Comparison of ENCODE assay signal across 24 cellular contexts in genomic region chr14:76690502-76691105, GRCh38.
"Had no signal": no experiment of that assay in that cellular context is flagged by ENCODE, and none has a peak within 500 bp of the region (broad histone marks: within the 10 kb centered on the region; RNA-seq: fewer than 3 reads in every experiment).

No MANE protein-coding gene starts in this region.

- H3K27ac ChIP-seq: dorsolateral prefrontal cortex, epithelial cell of prostate, esophagus squamous epithelium, heart right ventricle, left lung, neutrophil, prostate gland, sigmoid colon, thoracic aorta, tibial nerve had no signal

- H3K27ac Mint-ChIP-seq: naive thymus-derived CD8-positive, alpha-beta T cell; nephron progenitor cell; stimulated activated effector memory CD8-positive, alpha-beta T cell treated with anti-CD3 and anti-CD28 coated beads, Interleukin-12 subunit alpha, Interleukin-12 subunit beta, amount 100 ng/mL, for 72 hours had no signal

- H3K36me3 ChIP-seq: esophagus squamous epithelium, heart right ventricle, left lung, neutrophil, prostate gland, sigmoid colon, thoracic aorta, tibial nerve had no signal

- H3K4me3 Mint-ChIP-seq: naive thymus-derived CD8-positive, alpha-beta T cell; nephron progenitor cell; stimulated activated effector memory CD8-positive, alpha-beta T cell treated with anti-CD3 and anti-CD28 coated beads, Interleukin-12 subunit alpha, Interleukin-12 subunit beta, amount 100 ng/mL, for 72 hours had no signal

- H3K4me1 Mint-ChIP-seq: naive thymus-derived CD8-positive, alpha-beta T cell; stimulated activated effector memory CD8-positive, alpha-beta T cell treated with anti-CD3 and anti-CD28 coated beads, Interleukin-12 subunit alpha, Interleukin-12 subunit beta, amount 100 ng/mL, for 72 hours had no signal

- ATAC-seq: heart right ventricle; left cardiac atrium; left lung; naive thymus-derived CD8-positive, alpha-beta T cell; right cardiac atrium; stimulated activated effector memory CD8-positive, alpha-beta T cell treated with anti-CD3 and anti-CD28 coated beads, Interleukin-12 subunit alpha, Interleukin-12 subunit beta, amount 100 ng/mL, for 72 hours; stimulated activated naive CD8-positive, alpha-beta T cell treated with anti-CD3 and anti-CD28 coated beads, Interleukin-15, Interleukin-2, amounts not matched to agents 100 U/mL and 50 U/mL, for 24 hours had no signal

- H3K4me1 ChIP-seq: esophagus squamous epithelium, heart right ventricle, left lung, prostate gland, sigmoid colon, tibial nerve had no signal

- H3K27me3 ChIP-seq: dorsolateral prefrontal cortex, esophagus squamous epithelium, heart right ventricle, left lung, neutrophil, sigmoid colon, tibial nerve had no signal

- DNase-seq: central memory CD4-positive, alpha-beta T cell; dorsolateral prefrontal cortex; effector CD4-positive, alpha-beta T cell; esophagus squamous epithelium; foreskin melanocyte; glutamatergic neuron; heart right ventricle; hippocampal formation; left cardiac atrium; left lung; naive thymus-derived CD8-positive, alpha-beta T cell; nephron progenitor cell; sigmoid colon; stimulated activated CD4-positive, alpha-beta T cell treated with anti-CD3 and anti-CD28 coated beads, Interleukin-2, amount 100 ng/mL, for 24 hours; stimulated activated CD4-positive, alpha-beta T cell treated with anti-CD3 and anti-CD28 coated beads, Interleukin-4, amount 100 ng/mL, for 24 hours; stimulated activated naive CD8-positive, alpha-beta T cell treated with anti-CD3 and anti-CD28 coated beads, Interleukin-15, Interleukin-2, amounts not matched to agents 100 U/mL and 50 U/mL, for 24 hours; substantia nigra had no signal

- H3K9me3 ChIP-seq: neutrophil, prostate gland had no signal

- H3K4me3 ChIP-seq: dorsolateral prefrontal cortex, esophagus squamous epithelium, heart right ventricle, left lung, prostate gland, sigmoid colon, thoracic aorta, tibial nerve had no signal
